ENCODE assay signal across 15 cellular contexts in the genomic region with DNA sequence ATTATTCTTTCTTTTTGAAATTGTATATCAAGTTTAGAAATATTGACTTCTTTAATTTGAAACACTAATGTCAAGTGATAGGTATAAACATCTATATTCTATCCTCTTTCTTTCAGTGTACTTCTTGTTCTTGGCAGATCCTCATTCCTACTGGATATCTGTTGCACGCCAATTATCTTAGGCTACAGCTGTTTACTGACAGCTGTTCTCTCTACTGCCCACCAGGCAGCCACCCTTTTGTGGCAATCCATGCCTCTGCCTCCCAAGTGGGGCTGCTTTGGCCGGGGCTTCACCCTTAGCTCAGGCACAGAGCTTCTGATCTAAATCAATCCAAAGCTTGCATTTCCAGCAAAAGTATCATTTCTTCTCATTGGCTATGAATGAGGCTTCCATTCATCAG. TPM values are rescaled to one million over a fixed set of nuclear protein-coding genes. Genes with fewer than 3 reads are reported as not detected.
DNase-seq lines count a peak whose midpoint lies in the region; ATAC-seq and TF ChIP-seq lines count a peak whose summit lies in the region.
"Had no signal": no experiment of that assay in that cellular context is flagged by ENCODE, and none has a peak within 500 bp of the region (broad histone marks: within the 10 kb centered on the region; RNA-seq: fewer than 3 reads in every experiment).

No MANE protein-coding gene starts in this region.

- H3K4me1 ChIP-seq in KMS-11 (ENCODE audit: low read depth, poor library complexity, severe bottlenecking) = peaks cover 11% of the 10 kb centered on the region
- no peaks in the 10 kb centered on the region for H3K4me1 ChIP-seq in OCI-LY7 (ENCODE audit: insufficient read depth, low read length, poor library complexity, severe bottlenecking)
- H3K4me1 ChIP-seq in endodermal cell (ENCODE audit: control insufficient read depth, insufficient read depth, low read length) = peaks cover 8% of the 10 kb centered on the region
- H3K4me1 ChIP-seq: BE2C had no signal

- POLR2A ChIA-PET in OCI-LY7 (lab: Charles Lee) = no interaction called here

- H3K79me2 ChIP-seq in KMS-11 (ENCODE audit: insufficient read depth, low read depth) (no peaks in the 10 kb centered on the region), OCI-LY7 (ENCODE audit: insufficient read depth, low read depth, low read length) (no peaks in the 10 kb centered on the region)

- CTCF ChIA-PET in OCI-LY7 (lab: Charles Lee; ENCODE audit: unreplicated experiment) = no interaction called here

- no TSS peak for BruUV-seq in OCI-LY7 (replicated peaks; lab: Mats Ljungman, UMichigan)

- no peak overlapping the region for H3K4me3 ChIP-seq in KMS-11 (IDR thresholded peaks at IDR 0.05; ENCODE audit: insufficient read depth, low read depth, low read length)
- no peak overlapping the region for H3K4me3 ChIP-seq in OCI-LY7 (ENCODE audit: low read depth, low read length, poor library complexity, severe bottlenecking)
- no peak overlapping the region for H3K4me3 ChIP-seq in endodermal cell (ENCODE audit: low read length)
- no peak overlapping the region for H3K4me3 ChIP-seq in skeletal muscle cell (ENCODE audit: low read depth, low read length)

- H3K36me3 Mint-ChIP-seq in endodermal cell (ENCODE audit: low read depth) = no peaks in the 10 kb centered on the region
- H3K36me3 Mint-ChIP-seq in activated CD4-positive, alpha-beta T cell treated with anti-CD3 and anti-CD28 coated beads, Interleukin-2, amount 10 ng/mL, durations not matched to agents 24 days and 14 days (ENCODE audit: low read depth) = no peaks in the 10 kb centered on the region
- H3K36me3 Mint-ChIP-seq: CD8-positive, alpha-beta T cell had no signal

- no peak for ATAC-seq in GM19455 (IDR thresholded peaks at IDR 0.05; ENCODE audit: unreplicated experiment)
- ATAC-seq: CD8-positive, alpha-beta T cell; HepG2 had no signal

- H3K9me2 ChIP-seq in OCI-LY7 (ENCODE audit: insufficient read depth, low read length) = no peaks in the 10 kb centered on the region

- no peaks in the 10 kb centered on the region for H3K9me3 ChIP-seq in OCI-LY7 (ENCODE audit: low read length)
- H3K9me3 ChIP-seq in endodermal cell (ENCODE audit: control insufficient read depth, low read length) = no peaks in the 10 kb centered on the region
- H3K9me3 ChIP-seq: BE2C had no signal

- peak overlapping the region; percentile 97 for H3K27ac Mint-ChIP-seq in endodermal cell
- H3K27ac Mint-ChIP-seq in activated CD4-positive, alpha-beta T cell treated with anti-CD3 and anti-CD28 coated beads, Interleukin-2, amount 10 ng/mL, durations not matched to agents 24 days and 14 days = no peak overlapping the region
- H3K27ac Mint-ChIP-seq: CD8-positive, alpha-beta T cell had no signal

- H3K4me3 Mint-ChIP-seq in endodermal cell = no peak overlapping the region
- H3K4me3 Mint-ChIP-seq in activated CD4-positive, alpha-beta T cell treated with anti-CD3 and anti-CD28 coated beads, Interleukin-2, amount 10 ng/mL, durations not matched to agents 24 days and 14 days = no peak overlapping the region
- H3K4me3 Mint-ChIP-seq: CD8-positive, alpha-beta T cell; H9 had no signal

- H3K27ac ChIP-seq in KMS-11 (no peak overlapping the region), OCI-LY7 (ENCODE audit: low read depth, low read length, poor library complexity, severe bottlenecking) (no peak overlapping the region), endodermal cell (ENCODE audit: low read depth, low read length) (no peak overlapping the region)

- H2AFZ ChIP-seq in KMS-11 (ENCODE audit: low read depth) = peak overlapping the region; percentile 50; the same call in 1 of the 2 replicates
- 0 out of 2 replicates have a peak overlapping the region, but pooled peaks have one; percentile 38 for H2AFZ ChIP-seq in OCI-LY7 (ENCODE audit: low read length)

- H3K4me1 Mint-ChIP-seq in endodermal cell = peaks cover 14% of the 10 kb centered on the region
- peaks cover 2% of the 10 kb centered on the region for H3K4me1 Mint-ChIP-seq in activated CD4-positive, alpha-beta T cell treated with anti-CD3 and anti-CD28 coated beads, Interleukin-2, amount 10 ng/mL, durations not matched to agents 24 days and 14 days

- no peak overlapping the region for H3K4me2 ChIP-seq in KMS-11
- H3K4me2 ChIP-seq in OCI-LY7 (ENCODE audit: low read length) = no peak overlapping the region

- H3K36me3 ChIP-seq in KMS-11 (ENCODE audit: insufficient read depth) (no peaks in the 10 kb centered on the region), OCI-LY7 (ENCODE audit: insufficient read depth, low read length) (no peaks in the 10 kb centered on the region), endodermal cell (ENCODE audit: control insufficient read depth, insufficient read depth, low read length) (no peaks in the 10 kb centered on the region)
- H3K36me3 ChIP-seq: BE2C had no signal

- DNase-seq in OCI-LY7 (ENCODE audit: low spot score) = no peak
- DNase-seq in endodermal cell = no peak
- DNase-seq in skeletal muscle cell (ENCODE audit: low read depth) = peak; percentile 9
- DNase-seq in NK-92 (lab: John Stamatoyannopoulos, UW; ENCODE audit: unreplicated experiment) = no peak
- no peak for DNase-seq in activated CD4-positive, alpha-beta T cell treated with anti-CD3 and anti-CD28 coated beads, Interleukin-2, amount 10 ng/mL, durations not matched to agents 24 days and 14 days
- DNase-seq: BE2C; CD8-positive, alpha-beta T cell; H9; NCI-H1048; NCI-H146; SIG-M5; SW 1271 had no signal

- H3K9ac ChIP-seq in KMS-11 = no peak overlapping the region
- H3K9ac ChIP-seq in endodermal cell (ENCODE audit: extremely low read depth, low read length, poor library complexity, severe bottlenecking) = no peak overlapping the region

- WGBS in endodermal cell (ENCODE audit: insufficient coverage in 1 of 2, insufficient read length in 1 of 2), 2 experiments = 54 to 84% methylated on average over 2 of the region's 2 CpGs

- no peak for TF ChIP-seq CTCF in KMS-11 (conservative IDR thresholded peaks at IDR 0.05; ENCODE audit: low read depth, low read length)
- no peak for TF ChIP-seq CTCF in OCI-LY7 (conservative IDR thresholded peaks at IDR 0.05; ENCODE audit: low read length)
- TF ChIP-seq CTCF in endodermal cell (conservative IDR thresholded peaks at IDR 0.05) = peak; percentile 28

- peaks cover 3% of the 10 kb centered on the region for H3K27me3 Mint-ChIP-seq in endodermal cell (ENCODE audit: insufficient read depth)
- H3K27me3 Mint-ChIP-seq in activated CD4-positive, alpha-beta T cell treated with anti-CD3 and anti-CD28 coated beads, Interleukin-2, amount 10 ng/mL, durations not matched to agents 24 days and 14 days = peaks cover 4% of the 10 kb centered on the region

- no peaks in the 10 kb centered on the region for H3K27me3 ChIP-seq in KMS-11 (ENCODE audit: insufficient read depth, low read depth)
- no peaks in the 10 kb centered on the region for H3K27me3 ChIP-seq in endodermal cell (ENCODE audit: control insufficient read depth, insufficient read depth, low read length, poor library complexity, severe bottlenecking)
- H3K27me3 ChIP-seq: BE2C had no signal

- H4K20me1 ChIP-seq in KMS-11 (ENCODE audit: insufficient read depth) (no peaks in the 10 kb centered on the region), OCI-LY7 (ENCODE audit: insufficient read depth, low read length) (no peaks in the 10 kb centered on the region)

- no peaks in the 10 kb centered on the region for H3K9me3 Mint-ChIP-seq in endodermal cell
- H3K9me3 Mint-ChIP-seq in activated CD4-positive, alpha-beta T cell treated with anti-CD3 and anti-CD28 coated beads, Interleukin-2, amount 10 ng/mL, durations not matched to agents 24 days and 14 days = no peaks in the 10 kb centered on the region
- H3K9me3 Mint-ChIP-seq: CD8-positive, alpha-beta T cell; H9 had no signal

- intact Hi-C loops in OCI-LY7 (cut with micrococcal nuclease; ENCODE audit: unreplicated experiment) = loop anchor here (1.0 to 10.0 kb wide), 4 partner anchors 134 to 718 kb away; no protein-coding TSS in a partner anchor
- intact Hi-C loops in activated CD4-positive, alpha-beta T cell treated with anti-CD3 and anti-CD28 coated beads, Interleukin-2, amount 10 ng/mL, durations not matched to agents 24 days and 14 days (cut with micrococcal nuclease) = loop anchor here (1.0 to 5.0 kb wide), 4 partner anchors 416 to 786 kb away; a partner anchor contains a TSS

RNA-seq across cellular contexts. Expression of a gene that starts 50.6 kb away (rescaled TPM):
- total RNA-seq in OCI-LY7 (2014; rRNA removed; shearing (Covaris generic)) = 25.4 and 28.8 TPM in 2 replicates
- total RNA-seq in OCI-LY7 (2022) (64.2 and 65.7 TPM in 2 replicates), endodermal cell (10 to 100 TPM; 12.6 to 16.8 TPM)
- 7.1 TPM for polyA plus RNA-seq in endodermal cell (2013, experiment 1 of 2)
- polyA plus RNA-seq in endodermal cell (2013, experiment 2 of 2) = 6.7 TPM
- 53.0 and 55.7 TPM in 2 replicates for total RNA-seq in activated CD4-positive, alpha-beta T cell treated with anti-CD3 and anti-CD28 coated beads, Interleukin-2, amount 10 ng/mL, durations not matched to agents 24 days and 14 days
